ENCODE assay signal across 11 cellular contexts in genomic region chr6:106146852-106147351, GRCh38.
A peak's percentile ranks its signal among the peaks of the same experiment; 100 is the strongest.
DNase-seq lines count a peak whose midpoint lies in the region; ATAC-seq and TF ChIP-seq lines count a peak whose summit lies in the region.
"Had no signal": no experiment of that assay in that cellular context is flagged by ENCODE, and none has a peak within 500 bp of the region (broad histone marks: within the 10 kb centered on the region; RNA-seq: fewer than 3 reads in every experiment).

No MANE protein-coding gene starts in this region.

- no peak overlapping the region for H3K4me3 ChIP-seq in MM.1S (ENCODE audit: low read length)

- no peaks in the 10 kb centered on the region for H3K9me2 ChIP-seq in MM.1S (replicated peaks; ENCODE audit: insufficient read depth, low read length)

- H3K9me3 ChIP-seq in MM.1S (replicated peaks; ENCODE audit: insufficient read depth, low read length) = no peaks in the 10 kb centered on the region
- H3K9me3 ChIP-seq: neutrophil had no signal

- peaks cover 54% of the 10 kb centered on the region for H3F3A ChIP-seq in MM.1S (ENCODE audit: insufficient read depth, low read length)

- DNase-seq in MM.1S (peak; percentile 62), iris pigment epithelial cell (ENCODE audit: low read depth) (peak; percentile 26), germinal center (ENCODE audit: low spot score) (no peak), DMS79 treated with DMSO at 0.1 percent for 48 hours (lab: John Stamatoyannopoulos, UW) (no peak)
- no peak for DNase-seq in activated CD4-positive, alpha-beta T cell treated with anti-CD3 and anti-CD28 coated beads, Interleukin-2, amount 50 U/mL, for 1 hour
- DNase-seq: DND-41, GOT3, SIG-M5 had no signal

- peak; percentile 43 for ATAC-seq in GM18867 (IDR thresholded peaks at IDR 0.05; ENCODE audit: unreplicated experiment)
- peak; percentile 32 for ATAC-seq in HG02642 (IDR thresholded peaks at IDR 0.05; ENCODE audit: poor library complexity, unreplicated experiment)

- H3K79me2 ChIP-seq in MM.1S (ENCODE audit: low read length) = peaks cover 21% of the 10 kb centered on the region

- no peaks in the 10 kb centered on the region for H3K36me3 ChIP-seq in MM.1S (replicated peaks; ENCODE audit: insufficient read depth, low read length)
- H3K36me3 ChIP-seq: neutrophil had no signal

- peak overlapping the region; percentile 65 for H3K4me2 ChIP-seq in MM.1S (ENCODE audit: low read depth, low read length)

- H2AFZ ChIP-seq in MM.1S (ENCODE audit: low read length) = no peak overlapping the region

- no peaks in the 10 kb centered on the region for H3K27me3 ChIP-seq in MM.1S (replicated peaks; ENCODE audit: insufficient read depth, low read length)
- H3K27me3 ChIP-seq: neutrophil had no signal

- H3K4me1 ChIP-seq in MM.1S (ENCODE audit: low read length) = peaks cover 76% of the 10 kb centered on the region

- H3K9ac ChIP-seq in MM.1S (ENCODE audit: low read length) = peak overlapping the region; percentile 67; the same call in 1 of the 2 replicates

- H3K27ac ChIP-seq in MM.1S (ENCODE audit: low read length) = peak overlapping the region; percentile 94
- H3K27ac ChIP-seq: neutrophil had no signal

- TF ChIP-seq CTCF in MM.1S (IDR thresholded peaks at IDR 0.05; ENCODE audit: low read length) = no peak

- H4K20me1 ChIP-seq in MM.1S (ENCODE audit: insufficient read depth, low read length) = no peaks in the 10 kb centered on the region

Comparison
In these comparisons a context has a peak if more than half of its experiments do, and no peak if none do; other contexts are left out.
1. DNase-seq: peak in MM.1S (single experiment) and iris pigment epithelial cell (single experiment); none in germinal center (single experiment), activated CD4-positive, alpha-beta T cell treated with anti-CD3 and anti-CD28 coated beads, Interleukin-2, amount 50 U/mL, for 1 hour (single experiment) and DMS79 treated with DMSO at 0.1 percent for 48 hours (single experiment).